2 cellular contexts compared by ENCODE assay signal in the genomic region with DNA sequence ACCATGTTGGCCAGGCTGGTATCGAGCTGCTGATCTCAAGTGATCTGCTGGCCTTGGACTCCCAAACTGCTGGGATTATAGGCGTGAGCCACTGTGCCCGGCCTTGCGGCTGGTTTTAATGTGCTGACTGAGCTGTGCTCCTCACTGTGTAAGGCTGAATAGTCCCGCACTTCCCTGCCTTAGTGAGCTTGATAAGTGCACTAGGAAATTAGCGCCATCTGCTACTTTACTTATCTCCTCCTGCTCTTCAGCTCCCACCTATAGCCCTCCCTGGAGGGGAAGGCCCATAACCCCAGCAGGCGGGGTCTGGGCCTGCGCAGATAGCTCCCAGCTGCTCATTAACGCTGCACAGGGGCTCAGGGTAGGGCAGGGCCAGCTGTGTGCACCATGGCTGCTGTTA.
TF ChIP-seq lines count a peak whose summit lies in the region.

No MANE protein-coding gene starts in this region.

TF ChIP-seq in SK-N-SH, 30 proteins besides CTCF, POLR2A, EP300 and RAD21:
- peak; percentile 54; the same call in 1 of the 2 replicates for TF ChIP-seq NRF1 (IDR thresholded peaks at IDR 0.05; ENCODE audit: low read depth, low read length)
- TF ChIP-seq YY1 (IDR thresholded peaks at IDR 0.05; ENCODE audit: low read depth), result no peak
- 0 out of 2 replicates have a peak, but pooled peaks have one; percentile 15 for TF ChIP-seq TAF1 (IDR thresholded peaks at IDR 0.05; ENCODE audit: borderline replicate concordance, low read depth, low read length)
- no peak for TF ChIP-seq TCF12 (IDR thresholded peaks at IDR 0.05)
- TF ChIP-seq GATA2 (CRISPR knock-in tag; IDR thresholded peaks at IDR 0.05), result peak; percentile 81
- no peak for TF ChIP-seq EZH2phosphoT487 (IDR thresholded peaks at IDR 0.05; ENCODE audit: borderline replicate concordance, low read depth)
- TF ChIP-seq CHD2 (IDR thresholded peaks at IDR 0.05; ENCODE audit: low read length, partially characterized antibody), result peak; percentile 61
- TF ChIP-seq RCOR1 (IDR thresholded peaks at IDR 0.05; ENCODE audit: low read length), result peak; percentile 64; the same call in 1 of the 2 replicates
- TF ChIP-seq, protein P1, sequence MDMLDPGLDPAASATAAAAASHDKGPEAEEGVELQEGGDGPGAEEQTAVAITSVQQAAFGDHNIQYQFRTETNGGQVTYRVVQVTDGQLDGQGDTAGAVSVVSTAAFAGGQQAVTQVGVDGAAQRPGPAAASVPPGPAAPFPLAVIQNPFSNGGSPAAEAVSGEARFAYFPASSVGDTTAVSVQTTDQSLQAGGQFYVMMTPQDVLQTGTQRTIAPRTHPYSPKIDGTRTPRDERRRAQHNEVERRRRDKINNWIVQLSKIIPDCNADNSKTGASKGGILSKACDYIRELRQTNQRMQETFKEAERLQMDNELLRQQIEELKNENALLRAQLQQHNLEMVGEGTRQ (IDR thresholded peaks at IDR 0.05; ENCODE audit: borderline replicate concordance, low read depth, low read length), result no peak
- TF ChIP-seq RXRA (IDR thresholded peaks at IDR 0.05; ENCODE audit: borderline replicate concordance, low read depth), result no peak
TF ChIP-seq in SK-N-SH: peak in this region for 5.

TF ChIP-seq in HEK293T, 16 proteins besides CTCF, POLR2A, EP300 and RAD21:
- no peak for TF ChIP-seq ELF4 (IDR thresholded peaks at IDR 0.05)
TF ChIP-seq in HEK293T: peak in this region for 0.
